In the genomic region with DNA sequence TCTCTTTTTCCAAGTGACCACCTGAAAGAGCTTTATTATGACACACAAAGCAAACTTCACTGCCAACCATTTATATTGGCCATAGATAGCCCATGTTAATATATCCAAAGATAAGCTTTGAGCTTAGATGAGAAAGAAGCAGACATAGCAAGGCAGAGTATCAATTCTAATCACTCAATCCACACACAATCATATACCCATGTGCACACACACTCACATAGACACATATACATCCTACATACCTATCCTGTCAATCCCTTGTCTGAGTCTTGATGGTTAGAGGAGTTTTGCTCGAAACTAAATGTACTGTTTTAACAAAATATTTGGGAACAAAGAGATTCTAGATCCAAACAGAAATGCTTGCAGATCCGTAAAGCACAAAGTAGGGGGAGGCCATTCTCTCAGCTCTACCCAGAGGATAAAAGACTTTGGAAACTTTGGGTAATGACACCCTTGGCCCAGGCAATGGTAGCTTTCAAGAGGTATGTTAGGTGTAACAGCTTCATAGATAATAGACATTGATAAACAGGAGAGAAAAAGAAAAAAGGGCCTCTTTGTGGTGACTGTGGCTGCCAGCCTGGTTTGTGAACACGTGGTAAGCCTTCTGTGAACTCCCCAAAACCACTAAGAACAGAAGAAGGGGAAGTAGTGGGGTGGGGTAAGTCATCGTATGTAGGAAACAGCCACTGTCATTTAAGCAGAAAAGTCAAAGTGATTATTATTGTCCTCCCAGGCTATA, we compare ENCODE assay signal across 1 cellular context.
TF ChIP-seq lines count a peak whose summit lies in the region.

No MANE protein-coding gene starts in this region.

TF ChIP-seq in HepG2, 621 proteins besides CTCF, POLR2A, EP300 and RAD21 (continued from another document):
- TF ChIP-seq ZNF414 (CRISPR knock-in tag; IDR thresholded peaks at IDR 0.05) = no peak
- TF ChIP-seq ZNF546 (CRISPR knock-in tag; conservative IDR thresholded peaks at IDR 0.05) = no peak
- no peak for TF ChIP-seq NR2F6 (IDR thresholded peaks at IDR 0.05)
- no peak for TF ChIP-seq NR2F6 (CRISPR knock-in tag; IDR thresholded peaks at IDR 0.05)
- TF ChIP-seq, protein P1, sequence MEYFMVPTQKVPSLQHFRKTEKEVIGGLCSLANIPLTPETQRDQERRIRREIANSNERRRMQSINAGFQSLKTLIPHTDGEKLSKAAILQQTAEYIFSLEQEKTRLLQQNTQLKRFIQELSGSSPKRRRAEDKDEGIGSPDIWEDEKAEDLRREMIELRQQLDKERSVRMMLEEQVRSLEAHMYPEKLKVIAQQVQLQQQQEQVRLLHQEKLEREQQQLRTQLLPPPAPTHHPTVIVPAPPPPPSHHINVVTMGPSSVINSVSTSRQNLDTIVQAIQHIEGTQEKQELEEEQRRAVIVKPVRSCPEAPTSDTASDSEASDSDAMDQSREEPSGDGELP (IDR thresholded peaks at IDR 0.05; ENCODE audit: borderline replicate concordance, low read depth) = no peak
- no peak for TF ChIP-seq TEAD2 (CRISPR knock-in tag; IDR thresholded peaks at IDR 0.05)
- TF ChIP-seq SALL1 (CRISPR knock-in tag; IDR thresholded peaks at IDR 0.05) = no peak
- no peak for TF ChIP-seq ZNF326 (CRISPR knock-in tag; IDR thresholded peaks at IDR 0.05; ENCODE audit: borderline replicate concordance)
TF ChIP-seq in HepG2: peak in this region for 0.
